7 cellular contexts compared by ENCODE assay signal in genomic region chrX:20361081-20361889, GRCh38.
A peak's percentile ranks its signal among the peaks of the same experiment; 100 is the strongest.
DNase-seq lines count a peak whose midpoint lies in the region; ATAC-seq, FAIRE-seq and TF ChIP-seq lines count a peak whose summit lies in the region.

No MANE protein-coding gene starts in this region.

- TF ChIP-seq POLR2A in body of pancreas (IDR thresholded peaks at IDR 0.05) = no peak

- H3K27me3 ChIP-seq in body of pancreas (no peaks in the 10 kb centered on the region), left lung (peaks cover 0 to 5% of the 10 kb centered on the region in 2 donors), smooth muscle cell (ENCODE audit: low read depth) (no peaks in the 10 kb centered on the region)

- DNase-seq in KBM-7 (peak; percentile 51), body of pancreas (peak; percentile 28 to 55 (median 46)), left lung (no peak), smooth muscle cell (lab: John Stamatoyannopoulos, UW; ENCODE audit: unreplicated experiment) (no peak), HTR-8/SVneo (ENCODE audit: insufficient read length, low spot score) (no peak), A172 (ENCODE audit: low spot score) (no peak)
- no peak for DNase-seq in activated effector memory CD4-positive, alpha-beta T cell treated with anti-CD3 and anti-CD28 coated beads, Interleukin-2, amount 50 U/mL, for 16 hours

- TF ChIP-seq CTCF in body of pancreas (IDR thresholded peaks at IDR 0.05) = no peak
- no peak for TF ChIP-seq CTCF in left lung (IDR thresholded peaks at IDR 0.05)
- TF ChIP-seq CTCF in smooth muscle cell (IDR thresholded peaks at IDR 0.05; ENCODE audit: borderline replicate concordance, insufficient read depth, poor library complexity, severe bottlenecking) = no peak

- H4K20me1 ChIP-seq in smooth muscle cell (ENCODE audit: low read depth) = no peaks in the 10 kb centered on the region

- H3K4me1 ChIP-seq in body of pancreas (peaks cover 27% of the 10 kb centered on the region), left lung (no peaks in the 10 kb centered on the region), smooth muscle cell (ENCODE audit: low read depth) (peaks cover 12% of the 10 kb centered on the region)

- no peak overlapping the region for H3K9ac ChIP-seq in smooth muscle cell (ENCODE audit: low read depth)

- WGBS in body of pancreas, 2 donors = 17 to 20% methylated on average over 8 of the region's 8 CpGs
- WGBS in smooth muscle cell (ENCODE audit: low lambda C conversion rate) = 52% methylated on average over 8 of the region's 8 CpGs

- no peaks in the 10 kb centered on the region for H3K9me3 ChIP-seq in body of pancreas
- H3K9me3 ChIP-seq in left lung = no peaks in the 10 kb centered on the region
- no peaks in the 10 kb centered on the region for H3K9me3 ChIP-seq in smooth muscle cell (replicated peaks; ENCODE audit: low read depth)

- peak; percentile 38 for ATAC-seq in body of pancreas
- peak; percentile 25 for ATAC-seq in left lung

- H3K79me2 ChIP-seq in smooth muscle cell (ENCODE audit: low read depth) = no peaks in the 10 kb centered on the region

- peaks cover 4% of the 10 kb centered on the region for H3F3A ChIP-seq in smooth muscle cell (ENCODE audit: low read depth)

- H3K4me3 ChIP-seq in body of pancreas = no peak overlapping the region
- H3K4me3 ChIP-seq in left lung = no peak overlapping the region
- no peak overlapping the region for H3K4me3 ChIP-seq in smooth muscle cell

- no peak overlapping the region for H2AFZ ChIP-seq in smooth muscle cell (ENCODE audit: low read depth)

- peak overlapping the region; percentile 64 for H3K4me2 ChIP-seq in smooth muscle cell

- H3K36me3 ChIP-seq in body of pancreas (replicated peaks in 1 of 2; ENCODE audit: insufficient read depth in 1 of 2, low read depth in 2 of 2) (no peaks in the 10 kb centered on the region), left lung (no peaks in the 10 kb centered on the region), smooth muscle cell (ENCODE audit: low read depth) (no peaks in the 10 kb centered on the region)

- H3K27ac ChIP-seq in body of pancreas = peak overlapping the region in 3 of 4 donors; percentile 74 to 93 (median 91)
- peak overlapping the region; percentile 78 to 79 for H3K27ac ChIP-seq in left lung
- peak overlapping the region; percentile 75 for H3K27ac ChIP-seq in smooth muscle cell (ENCODE audit: low read depth)

- FAIRE-seq in HTR-8/SVneo (lab: Jason Lieb, UNC) = no peak

- intact Hi-C loops in body of pancreas (cut with DNase I) (no loop called here), left lung (cut with DNase I) (no loop called here)

- in situ Hi-C loops in KBM-7 (cut with MboI; ENCODE audit: low pct_unique_long_range_greater_than_20kb, low sequenced_read_pairs) = no loop called here

Comparison
In these comparisons a context has a peak if more than half of its experiments do, and no peak if none do; other contexts are left out.
1. DNase-seq: peak in KBM-7 (single experiment) and body of pancreas (4 of 4); none in left lung (0 of 2), smooth muscle cell (single experiment), activated effector memory CD4-positive, alpha-beta T cell treated with anti-CD3 and anti-CD28 coated beads, Interleukin-2, amount 50 U/mL, for 16 hours (single experiment), HTR-8/SVneo (single experiment) and A172 (single experiment).
2. Peak in every context shown above with its lines, with median percentiles within 50 percentile points of each other: H3K27ac ChIP-seq.